In genomic region chr16:649646-650045, GRCh38 we compare ENCODE assay signal across 8 cellular contexts.
A peak's percentile ranks its signal among the peaks of the same experiment; 100 is the strongest.
DNase-seq lines count a peak whose midpoint lies in the region; ATAC-seq and TF ChIP-seq lines count a peak whose summit lies in the region.

No MANE protein-coding gene starts in this region.

- peak overlapping the region; percentile 65 for H3K4me2 ChIP-seq in Loucy (ENCODE audit: low read depth, low read length, poor library complexity, severe bottlenecking)

- peak overlapping the region; percentile 86 for H3K4me3 ChIP-seq in Loucy (ENCODE audit: low read length, poor library complexity, severe bottlenecking)
- peak overlapping the region; percentile 52 to 68 for H3K4me3 ChIP-seq in cardiac fibroblast (replicated peaks in 1 of 2; ENCODE audit: low read depth in 2 of 2, low read length in 2 of 2)
- H3K4me3 ChIP-seq in muscle layer of colon (ENCODE audit: low read depth in 1 of 2, low read length in 2 of 2): peak overlapping the region; percentile 86 to 95

- no peaks in the 10 kb centered on the region for H3K9me3 ChIP-seq in Loucy (ENCODE audit: insufficient read depth, low read depth, low read length)
- no peaks in the 10 kb centered on the region for H3K9me3 ChIP-seq in muscle layer of colon (ENCODE audit: low read length)

- TF ChIP-seq CTCF in Loucy (conservative IDR thresholded peaks at IDR 0.05; ENCODE audit: low read length): no peak
- no peak for TF ChIP-seq CTCF in cardiac fibroblast (IDR thresholded peaks at IDR 0.05; ENCODE audit: low read depth, low read length)

- no peaks in the 10 kb centered on the region for H3F3A ChIP-seq in Loucy (ENCODE audit: low read depth)

- DNase-seq in AG08395 (ENCODE audit: low spot score): peak; percentile 22
- DNase-seq in GM19238 (ENCODE audit: insufficient read length, low spot score): peak; percentile 63
- DNase-seq in cardiac fibroblast (ENCODE audit: low read depth in 2 of 2): no peak
- no peak for DNase-seq in NCI-H1694 treated with DMSO at 0.1 percent for 48 hours (lab: John Stamatoyannopoulos, UW)
- no peak for DNase-seq in caudate nucleus (lab: John Stamatoyannopoulos, UW)

- no peak for ATAC-seq in HG03378 (IDR thresholded peaks at IDR 0.05; ENCODE audit: unreplicated experiment)

- H3K9ac ChIP-seq in Loucy (ENCODE audit: low read depth, low read length, poor library complexity, severe bottlenecking): peak overlapping the region; percentile 76
- H3K9ac ChIP-seq in muscle layer of colon (ENCODE audit: low read length): no peak overlapping the region

- H3K27ac ChIP-seq in muscle layer of colon (ENCODE audit: low read depth, low read length): peak overlapping the region; percentile 92
- no peak overlapping the region for H3K27ac ChIP-seq in caudate nucleus (ENCODE audit: low read depth, low read length)

- H3K9me2 ChIP-seq in Loucy (replicated peaks; ENCODE audit: low read depth, low read length): no peaks in the 10 kb centered on the region

- no peaks in the 10 kb centered on the region for H3K36me3 ChIP-seq in Loucy (ENCODE audit: insufficient read depth, low read length)
- no peaks in the 10 kb centered on the region for H3K36me3 ChIP-seq in muscle layer of colon (ENCODE audit: insufficient read depth, low read length)

- no peaks in the 10 kb centered on the region for H4K20me1 ChIP-seq in Loucy (ENCODE audit: insufficient read depth, low read length, poor library complexity, severe bottlenecking)

- H3K27me3 ChIP-seq in Loucy (ENCODE audit: insufficient read depth, low read length, poor library complexity, severe bottlenecking): no peaks in the 10 kb centered on the region
- H3K27me3 ChIP-seq in muscle layer of colon (ENCODE audit: control insufficient read depth in 1 of 2, insufficient read depth in 2 of 2, low read length in 2 of 2): no peaks in the 10 kb centered on the region

- H3K4me1 ChIP-seq in Loucy (ENCODE audit: insufficient read depth, low read length, poor library complexity, severe bottlenecking) (no peaks in the 10 kb centered on the region), muscle layer of colon (ENCODE audit: insufficient read depth, low read length) (peaks cover 27% of the 10 kb centered on the region)

- H2AFZ ChIP-seq in Loucy (ENCODE audit: low read length): no peak overlapping the region

- H3K79me2 ChIP-seq in Loucy (ENCODE audit: insufficient read depth, low read length): 0 out of 2 replicates have a peak, but pooled peaks cover 3% of the 10 kb centered on the region

Comparison
In these comparisons a context has a peak if more than half of its experiments do, and no peak if none do; other contexts are left out.
1. DNase-seq: peak in AG08395 (single experiment) and GM19238 (single experiment); none in cardiac fibroblast (0 of 2), NCI-H1694 treated with DMSO at 0.1 percent for 48 hours (single experiment) and caudate nucleus (0 of 61).
2. Peak in every context shown above with its lines, with median percentiles within 50 percentile points of each other: H3K4me3 ChIP-seq.